ENCODE assay signal across 10 cellular contexts in the genomic region with DNA sequence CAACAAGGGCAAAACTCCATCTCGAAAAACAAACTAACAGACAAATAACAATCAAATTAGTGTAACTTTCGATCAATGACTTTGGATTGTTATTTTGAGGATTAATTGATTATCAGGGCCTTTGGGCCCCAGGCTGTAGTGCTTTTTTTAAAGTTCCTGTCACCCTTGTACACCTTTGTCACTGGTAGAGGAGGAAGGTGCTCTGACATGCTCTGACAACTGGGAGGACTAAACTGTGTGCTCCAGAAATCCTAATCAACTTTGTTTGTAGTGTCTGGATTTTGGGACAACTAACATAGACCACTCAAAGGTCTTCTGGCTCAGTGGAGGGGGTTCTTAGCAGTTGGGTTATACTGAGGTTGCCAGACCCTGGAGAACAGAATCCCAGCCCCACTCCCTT. TPM values are rescaled to one million over a fixed set of nuclear protein-coding genes. Genes with fewer than 3 reads are reported as not detected.
DNase-seq lines count a peak whose midpoint lies in the region; ATAC-seq, FAIRE-seq and TF ChIP-seq lines count a peak whose summit lies in the region.
"Had no signal": no experiment of that assay in that cellular context is flagged by ENCODE, and none has a peak within 500 bp of the region (broad histone marks: within the 10 kb centered on the region; RNA-seq: fewer than 3 reads in every experiment).

No MANE protein-coding gene starts in this region.

- no peak for FAIRE-seq in keratinocyte (lab: Jason Lieb, UNC)

- POLR2A ChIA-PET in activated CD4-positive, alpha-beta T cell treated with anti-CD3 and anti-CD28 coated beads for 36 hours (lab: Charles Lee), result no interaction called here

- TF ChIP-seq EP300 in suprapubic skin (IDR thresholded peaks at IDR 0.05), result no peak

- peaks cover 26% of the 10 kb centered on the region for H4K20me1 ChIP-seq in keratinocyte (ENCODE audit: control insufficient read depth, extremely low read depth, insufficient read depth, low read length)

- TF ChIP-seq POLR2A in suprapubic skin (IDR thresholded peaks at IDR 0.05), result no peak

- peak overlapping the region; percentile 99 for H3K4me2 ChIP-seq in keratinocyte (ENCODE audit: control insufficient read depth, extremely low read depth, insufficient read depth, low read depth, low read length)

- CTCF ChIA-PET in activated CD4-positive, alpha-beta T cell treated with anti-CD3 and anti-CD28 coated beads for 36 hours (lab: Charles Lee), result no interaction called here

- H3K27me3 ChIP-seq in keratinocyte (ENCODE audit: control insufficient read depth, extremely low read depth, insufficient read depth, low read length) (no peaks in the 10 kb centered on the region), suprapubic skin (no peaks in the 10 kb centered on the region)

- intact Hi-C loops in activated CD4-positive, alpha-beta T cell treated with anti-CD3 and anti-CD28 coated beads for 36 hours (cut with DNase I, micrococcal nuclease), result loop anchor here (10.0 kb wide), 5 partner anchors 280 to 1670 kb away; partner anchors contain the start of gene DNAJC25 (in 1 of the 2)

- peaks cover 63% of the 10 kb centered on the region for H3K4me1 Mint-ChIP-seq in activated CD4-positive, alpha-beta T cell treated with anti-CD3 and anti-CD28 coated beads for 36 hours
- H3K4me1 Mint-ChIP-seq in activated naive CD8-positive, alpha-beta T cell (ENCODE audit: low read depth), result peaks cover 47% of the 10 kb centered on the region

- 76% methylated on average over 2 of the region's 2 CpGs for WGBS in suprapubic skin

- no peaks in the 10 kb centered on the region for H3K9me3 Mint-ChIP-seq in activated CD4-positive, alpha-beta T cell treated with anti-CD3 and anti-CD28 coated beads for 36 hours (ENCODE audit: low read depth)
- H3K9me3 Mint-ChIP-seq in activated naive CD8-positive, alpha-beta T cell (ENCODE audit: low read depth), result no peaks in the 10 kb centered on the region

- no peak for ATAC-seq in activated CD4-positive, alpha-beta T cell treated with anti-CD3 and anti-CD28 coated beads for 36 hours
- ATAC-seq in HG02981 (IDR thresholded peaks at IDR 0.05; ENCODE audit: unreplicated experiment), result no peak

- dilution Hi-C loops in keratinocyte (cut with MboI; ENCODE audit: extremely low pct_ligation_motif_present, low sequenced_read_pairs), result no loop called here

- H3K9me3 ChIP-seq in keratinocyte (ENCODE audit: control insufficient read depth, low read depth, low read length) (no peaks in the 10 kb centered on the region), suprapubic skin (no peaks in the 10 kb centered on the region)

- peak overlapping the region; percentile 92 for H3K9ac ChIP-seq in keratinocyte (ENCODE audit: control insufficient read depth, extremely low read depth, insufficient read depth, low read length)

- H3K79me2 ChIP-seq in keratinocyte (ENCODE audit: control insufficient read depth, insufficient read depth, low read length), result peaks cover 68% of the 10 kb centered on the region

- H2AFZ ChIP-seq in keratinocyte (ENCODE audit: control insufficient read depth, low read length), result no peak overlapping the region

- peaks cover 50% of the 10 kb centered on the region for H3K4me1 ChIP-seq in keratinocyte (ENCODE audit: control insufficient read depth, extremely low read depth, insufficient read depth, low read length)
- peaks cover 32% of the 10 kb centered on the region for H3K4me1 ChIP-seq in suprapubic skin

- peak overlapping the region; percentile 99 for H3K27ac Mint-ChIP-seq in activated CD4-positive, alpha-beta T cell treated with anti-CD3 and anti-CD28 coated beads for 36 hours
- H3K27ac Mint-ChIP-seq in activated naive CD8-positive, alpha-beta T cell, result peak overlapping the region; percentile 98

- H3K27me3 Mint-ChIP-seq in activated CD4-positive, alpha-beta T cell treated with anti-CD3 and anti-CD28 coated beads for 36 hours, result no peaks in the 10 kb centered on the region
- H3K27me3 Mint-ChIP-seq in activated naive CD8-positive, alpha-beta T cell, result no peaks in the 10 kb centered on the region

- no peaks in the 10 kb centered on the region for H3K9me1 ChIP-seq in keratinocyte (ENCODE audit: control insufficient read depth, extremely low read depth, insufficient read depth, low read length)

- peak overlapping the region; percentile 87 to 94 (median 93) for H3K4me3 ChIP-seq in keratinocyte (ENCODE audit: control insufficient read depth in 2 of 3, extremely low read depth in 1 of 3, insufficient read depth in 2 of 3, low read depth in 1 of 3, low read length in 3 of 3)
- peak overlapping the region; percentile 86 for H3K4me3 ChIP-seq in suprapubic skin

- H3K4me3 Mint-ChIP-seq in activated CD4-positive, alpha-beta T cell treated with anti-CD3 and anti-CD28 coated beads for 36 hours, result peak overlapping the region; percentile 95
- peak overlapping the region; percentile 96 for H3K4me3 Mint-ChIP-seq in activated naive CD8-positive, alpha-beta T cell

- H3K36me3 Mint-ChIP-seq in activated CD4-positive, alpha-beta T cell treated with anti-CD3 and anti-CD28 coated beads for 36 hours (ENCODE audit: low read depth), result peaks cover 53% of the 10 kb centered on the region
- H3K36me3 Mint-ChIP-seq in activated naive CD8-positive, alpha-beta T cell, result peaks cover 7% of the 10 kb centered on the region

- peaks cover 13 to 21% of the 10 kb centered on the region in 2 experiments for H3K36me3 ChIP-seq in keratinocyte (ENCODE audit: control insufficient read depth in 2 of 2, extremely low read depth in 1 of 2, insufficient read depth in 2 of 2, low read length in 2 of 2)
- H3K36me3 ChIP-seq in suprapubic skin, result peaks cover 11% of the 10 kb centered on the region

- H3K27ac ChIP-seq in keratinocyte (ENCODE audit: control insufficient read depth, insufficient read depth, low read length) (peak overlapping the region; percentile 95), suprapubic skin (peak overlapping the region; percentile 93)

- no peak for TF ChIP-seq CTCF in keratinocyte (optimal IDR thresholded peaks at IDR 0.05 in 1 of 3, IDR thresholded peaks at IDR 0.05 in 1 of 3, conservative IDR thresholded peaks at IDR 0.05 in 1 of 3; ENCODE audit: extremely low read depth in 1 of 3, insufficient read depth in 2 of 3, low read length in 3 of 3)
- no peak for TF ChIP-seq CTCF in suprapubic skin (IDR thresholded peaks at IDR 0.05)

- no peak for DNase-seq in activated CD4-positive, alpha-beta T cell treated with anti-CD3 and anti-CD28 coated beads for 36 hours
- no peak for DNase-seq in activated CD4-positive, alpha-beta T cell treated with anti-CD3 and anti-CD28 coated beads for 1 hour
- no peak for DNase-seq in keratinocyte (ENCODE audit: low read depth, low spot score)
- no peak for DNase-seq in suprapubic skin (ENCODE audit: low spot score in 2 of 2)
- DNase-seq in stimulated activated CD4-positive, alpha-beta T cell treated with anti-CD3 and anti-CD28 coated beads, Interleukin-2, amount 100 ng/mL, for 24 hours, result no peak
- no peak for DNase-seq in mesenteric fat pad (ENCODE audit: low spot score)

RNA-seq across cellular contexts. Expression of gene TXN, which starts 1.8 kb away (rescaled TPM):
- 100 to 1,000 TPM; 449 to 553 TPM for total RNA-seq in activated CD4-positive, alpha-beta T cell treated with anti-CD3 and anti-CD28 coated beads for 36 hours
- polyA plus RNA-seq in keratinocyte, result 768 to 1,127 TPM (median 845 TPM) in 3 replicates
- 178 TPM for polyA plus RNA-seq in keratinocyte (2011; ENCODE audit: low read depth)
- 1,024 and 1,515 TPM in 2 replicates for polyA plus RNA-seq in keratinocyte (2011; cell fraction: cytosol; rRNA removed)
- 383 and 589 TPM in 2 replicates for polyA plus RNA-seq in keratinocyte (2011; cell fraction: nucleus; rRNA removed)
- polyA plus RNA-seq in keratinocyte (2012; ENCODE audit: low replicate concordance), result 573 and 790 TPM in 2 replicates
- polyA minus RNA-seq in keratinocyte, result 95.6 to 332 TPM (median 271 TPM) in 3 replicates
- 238 TPM for polyA minus RNA-seq in keratinocyte (2011; cell fraction: cytosol; rRNA and poly(A)+ RNA removed)
- polyA minus RNA-seq in keratinocyte (2011; cell fraction: nucleus; rRNA and poly(A)+ RNA removed), result 44.6 and 71.1 TPM in 2 replicates
- total RNA-seq in suprapubic skin (100 to 1,000 TPM; 126 to 214 (median 154) TPM), mesenteric fat pad (237 TPM)

RNA-seq across cellular contexts. Expression of gene C9orf152, which starts 46.5 kb away (rescaled TPM):
- not detected for total RNA-seq in activated CD4-positive, alpha-beta T cell treated with anti-CD3 and anti-CD28 coated beads for 36 hours
- 0.01 TPM in 1 of 3 replicates, not detected in the others for polyA plus RNA-seq in keratinocyte
- not detected for polyA plus RNA-seq in keratinocyte (2011; ENCODE audit: low read depth)
- polyA plus RNA-seq in keratinocyte (2011; cell fraction: cytosol; rRNA removed), result not detected in 2 replicates
- polyA plus RNA-seq in keratinocyte (2011; cell fraction: nucleus; rRNA removed), result 0.04 and 0.05 TPM in 2 replicates
- polyA plus RNA-seq in keratinocyte (2012; ENCODE audit: low replicate concordance), result 0.03 and 0.13 TPM in 2 replicates
- polyA minus RNA-seq in keratinocyte, result not detected in 3 replicates
- polyA minus RNA-seq in keratinocyte (2011; cell fraction: cytosol; rRNA and poly(A)+ RNA removed), result not detected
- not detected in 2 replicates for polyA minus RNA-seq in keratinocyte (2011; cell fraction: nucleus; rRNA and poly(A)+ RNA removed)
- 10 to 100 TPM in 2 of 4 donors, 1 to 10 TPM in 2; 8.6 to 14.9 (median 10.9) TPM for total RNA-seq in suprapubic skin
- total RNA-seq in mesenteric fat pad, result not detected
- total RNA-seq: SK-MEL-5, subcutaneous adipose tissue had no signal
